8 cellular contexts compared by ENCODE assay signal in the genomic region with DNA sequence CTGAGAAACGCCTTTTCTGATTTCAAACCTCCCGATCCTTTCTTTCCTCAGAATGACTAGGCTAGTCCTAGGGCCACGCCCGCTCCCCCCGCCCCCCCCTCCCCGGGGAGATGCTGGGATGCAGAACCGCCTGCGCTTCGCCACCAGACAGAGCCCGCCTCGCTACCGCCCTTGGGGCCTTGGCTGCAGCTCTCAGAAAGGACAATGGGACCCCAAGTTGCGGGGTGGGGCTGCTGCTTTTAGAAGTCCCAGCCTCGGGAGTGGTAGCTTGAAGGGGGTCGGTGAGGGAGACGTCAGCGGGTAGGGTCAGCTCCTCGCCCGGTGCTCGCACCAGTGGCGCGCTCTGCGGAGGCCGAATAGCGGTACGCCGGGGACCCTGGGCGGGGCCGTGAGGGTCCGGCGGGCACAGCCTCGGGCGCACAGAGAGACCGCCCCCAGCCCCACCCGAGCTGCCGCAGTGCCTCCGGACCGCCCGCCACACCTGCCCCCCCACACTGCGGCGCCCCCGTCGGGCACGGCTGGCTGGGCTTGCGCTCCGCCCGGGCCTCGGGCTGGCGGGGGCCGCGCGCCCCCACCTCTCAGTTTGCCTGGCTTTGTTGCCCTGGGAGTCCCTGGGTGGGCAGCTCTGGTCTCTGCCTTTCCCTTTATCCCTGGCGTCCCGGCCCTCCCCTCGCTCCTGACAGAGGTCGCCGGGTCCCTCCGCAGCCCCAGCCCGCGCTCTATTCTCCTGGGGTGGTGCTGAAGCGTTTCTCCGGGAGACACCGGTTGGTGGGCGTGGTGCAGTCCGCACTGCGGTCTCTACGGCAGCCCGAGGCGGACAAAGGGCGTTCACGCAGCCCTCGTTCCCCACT. TPM values are rescaled to one million over a fixed set of nuclear protein-coding genes. Genes with fewer than 3 reads are reported as not detected.
DNase-seq lines count a peak whose midpoint lies in the region; ATAC-seq and TF ChIP-seq lines count a peak whose summit lies in the region.

No MANE protein-coding gene starts in this region.

- DNase-seq in activated gamma-delta T cell (lab: John Stamatoyannopoulos, UW), result peak; percentile 4
- no peak for DNase-seq in activated gamma-delta T cell treated with Interleukin-2 at 50 U/mL for 16 hours
- peak; percentile 56 for DNase-seq in NB4 (ENCODE audit: low read depth)
- peak; percentile 77 for DNase-seq in fibroblast of villous mesenchyme (ENCODE audit: low read depth)
- DNase-seq in naive B cell, result no peak
- DNase-seq in aorta, result peak; percentile 90 to 93
- no peak for DNase-seq in stimulated activated naive CD4-positive, alpha-beta T cell treated with Interleukin-2 at 50 U/mL for 16 hours (lab: John Stamatoyannopoulos, UW)

- peaks cover 0 to 7% of the 10 kb centered on the region in 2 donors for H3K36me3 Mint-ChIP-seq in naive B cell

- H3K4me3 ChIP-seq in NB4 (ENCODE audit: low read depth, low read length) (peak overlapping the region; percentile 25), WI38 (ENCODE audit: low read depth, low read length) (peak overlapping the region; percentile 93), fibroblast of villous mesenchyme (ENCODE audit: low read depth, low read length) (peak overlapping the region; percentile 92), aorta (ENCODE audit: low read length in 2 of 2) (peak overlapping the region; percentile 88 to 96)

- H3K9me3 ChIP-seq in aorta (ENCODE audit: control insufficient read depth, low read length), result no peaks in the 10 kb centered on the region

- H3K27me3 ChIP-seq in aorta (ENCODE audit: control insufficient read depth in 1 of 2, insufficient read depth in 2 of 2, low read length in 1 of 2), result no peaks in the 10 kb centered on the region

- ATAC-seq in naive B cell (ENCODE audit: low read depth in 2 of 2), result no peak
- ATAC-seq in aorta (ENCODE audit: low FRiP score), result peak; percentile 83

- intact Hi-C loops in aorta (cut with DNase I), result loop anchor here (5.0 kb wide), 3 partner anchors 176 to 326 kb away; no protein-coding TSS in a partner anchor

- TF ChIP-seq CTCF in NB4 (IDR thresholded peaks at IDR 0.05; ENCODE audit: low read depth, low read length) (no peak), WI38 (IDR thresholded peaks at IDR 0.05; ENCODE audit: low read depth, low read length) (no peak), fibroblast of villous mesenchyme (IDR thresholded peaks at IDR 0.05; ENCODE audit: insufficient read depth, low read depth, low read length) (no peak)

- H3K27ac ChIP-seq in aorta (ENCODE audit: low read depth in 1 of 2, low read length in 2 of 2), result peak overlapping the region; percentile 93 to 96

- peaks cover 0 to 2% of the 10 kb centered on the region in 2 donors for H3K4me1 ChIP-seq in aorta (ENCODE audit: control insufficient read depth in 1 of 2, insufficient read depth in 2 of 2, low read length in 2 of 2)

- WGBS in aorta, 2 donors, result 0 to 1% methylated on average over 45 to 72 of the region's 72 CpGs

- H3K4me1 Mint-ChIP-seq in naive B cell, result peaks cover 8 to 21% (median 13%) of the 10 kb centered on the region in 3 donors

- peaks cover 35 to 67% (median 61%) of the 10 kb centered on the region in 3 donors for H3K27me3 Mint-ChIP-seq in naive B cell

- H3K9me3 Mint-ChIP-seq in naive B cell, result peaks cover 0 to 6% (median 0%) of the 10 kb centered on the region in 7 donors

- H3K27ac Mint-ChIP-seq in naive B cell, result no peak overlapping the region

- H3K36me3 ChIP-seq in aorta (ENCODE audit: control insufficient read depth in 1 of 2, insufficient read depth in 2 of 2, low read length in 1 of 2), result no peaks in the 10 kb centered on the region

- TF ChIP-seq POLR2A in NB4 (IDR thresholded peaks at IDR 0.05; ENCODE audit: extremely low read depth, insufficient read length), result no peak

- peak overlapping the region; percentile 42 to 88 (median 76) for H3K4me3 Mint-ChIP-seq in naive B cell

RNA-seq across cellular contexts. Expression of gene MAP1B, which starts 1.1 kb away (rescaled TPM):
- total RNA-seq in fibroblast of villous mesenchyme (74.3 and 124 TPM in 2 replicates), aorta (100 to 1,000 TPM; 382 to 754 TPM)
- polyA plus RNA-seq in naive B cell (ENCODE audit: low read depth in 6 of 6) (under 1 TPM; 0.18 to 0.90 (median 0.35) TPM), aorta (10 to 100 TPM; 27.2 to 66.5 TPM)

Comparison
In these comparisons a context has a peak if more than half of its experiments do, and no peak if none do; other contexts are left out.
1. DNase-seq: peak in activated gamma-delta T cell (single experiment), NB4 (single experiment), fibroblast of villous mesenchyme (single experiment) and aorta (2 of 2); none in activated gamma-delta T cell treated with Interleukin-2 at 50 U/mL for 16 hours (single experiment), naive B cell (single experiment) and stimulated activated naive CD4-positive, alpha-beta T cell treated with Interleukin-2 at 50 U/mL for 16 hours (single experiment).
2. H3K4me3 ChIP-seq: peak in every context shown above with its lines; median percentile 93 in WI38; 92 in fibroblast of villous mesenchyme; 92 in aorta; 25 in NB4.